In genomic region chr20:46689754-46690085, GRCh38 we compare ENCODE assay signal across 8 cellular contexts. TPM values are rescaled to one million over a fixed set of nuclear protein-coding genes. Genes with fewer than 3 reads are reported as not detected.
DNase-seq lines count a peak whose midpoint lies in the region; ATAC-seq, FAIRE-seq and TF ChIP-seq lines count a peak whose summit lies in the region.

No MANE protein-coding gene starts in this region.

- no peaks in the 10 kb centered on the region for H3K9me1 ChIP-seq in endothelial cell of umbilical vein (replicated peaks; ENCODE audit: control insufficient read depth, extremely low read depth, insufficient read depth, low read length)

- H3K9me2 ChIP-seq in PC-9 (ENCODE audit: insufficient read depth), result no peaks in the 10 kb centered on the region

- TF ChIP-seq CTCF in DND-41 (IDR thresholded peaks at IDR 0.05; ENCODE audit: borderline replicate concordance, extremely low read depth, low read length, poor library complexity, severe bottlenecking), result no peak
- TF ChIP-seq CTCF in PC-9 (conservative IDR thresholded peaks at IDR 0.05), result no peak
- no peak for TF ChIP-seq CTCF in endothelial cell of umbilical vein (IDR thresholded peaks at IDR 0.05; ENCODE audit: extremely low read depth in 1 of 2, insufficient read depth in 1 of 2, low read depth in 1 of 2, low read length in 2 of 2)
- no peak for TF ChIP-seq CTCF in ovary (IDR thresholded peaks at IDR 0.05)

- peak overlapping the region; percentile 82 for H3K9ac ChIP-seq in DND-41 (ENCODE audit: low read depth, low read length)
- peak overlapping the region; percentile 86 for H3K9ac ChIP-seq in endothelial cell of umbilical vein (replicated peaks; ENCODE audit: extremely low read depth, insufficient read depth, low read length)

- no peak for TF ChIP-seq EP300 in ovary (IDR thresholded peaks at IDR 0.05)

- TF ChIP-seq POLR2A in endothelial cell of umbilical vein (IDR thresholded peaks at IDR 0.05; ENCODE audit: low read depth, low read length), result peak; percentile 0
- TF ChIP-seq POLR2A in ovary (IDR thresholded peaks at IDR 0.05), result no peak

- H3K79me2 ChIP-seq in DND-41 (ENCODE audit: insufficient read depth, low read length) (peaks cover 47% of the 10 kb centered on the region), PC-9 (ENCODE audit: low read depth) (peaks cover 40% of the 10 kb centered on the region), endothelial cell of umbilical vein (ENCODE audit: control insufficient read depth, insufficient read depth, low read length) (peaks cover 33% of the 10 kb centered on the region)

- intact Hi-C loops in PC-9 (cut with micrococcal nuclease; ENCODE audit: unreplicated experiment), result no loop called here
- intact Hi-C loops in endothelial cell of umbilical vein (cut with micrococcal nuclease), result loop anchor here (1.0 to 10.0 kb wide), 7 partner anchors 20 to 1805 kb away; partner anchors contain the start of genes ELMO2, NCOA5, SLC2A10 and YWHAB
- intact Hi-C loops in ovary (cut with DNase I), result no loop called here

- H2AFZ ChIP-seq in DND-41 (ENCODE audit: low read depth, low read length) (peak overlapping the region; percentile 84), PC-9 (peak overlapping the region; percentile 90), endothelial cell of umbilical vein (ENCODE audit: low read depth, low read length) (peak overlapping the region; percentile 96)

- DNase-seq in DND-41, result no peak
- no peak for DNase-seq in PC-9
- DNase-seq in endothelial cell of umbilical vein (ENCODE audit: low read depth, low spot score), result no peak
- no peak for DNase-seq in ovary
- no peak for DNase-seq in stimulated activated CD4-positive, alpha-beta T cell treated with anti-CD3 and anti-CD28 coated beads, Interleukin-4, amount 100 ng/mL, for 24 hours

- H3K4me3 ChIP-seq in DND-41 (ENCODE audit: low read depth in 1 of 2, low read length in 2 of 2) (peak overlapping the region; percentile 68 to 73; a peak in 3 of 4 replicates), PC-9 (peak overlapping the region; percentile 64), endothelial cell of umbilical vein (replicated peaks in 1 of 3; ENCODE audit: insufficient read depth in 1 of 3, low read depth in 1 of 3, low read length in 3 of 3) (peak overlapping the region; percentile 48 to 91 (median 81)), ovary (peak overlapping the region; percentile 33)

- peaks cover 14% of the 10 kb centered on the region; the same call in 1 of the 2 replicates for H3F3A ChIP-seq in PC-9 (ENCODE audit: insufficient read depth, low read depth)

- FAIRE-seq in endothelial cell of umbilical vein (lab: Jason Lieb, UNC), result no peak

- H3K27me3 ChIP-seq in DND-41 (ENCODE audit: insufficient read depth, low read length, poor library complexity), result no peaks in the 10 kb centered on the region
- no peaks in the 10 kb centered on the region for H3K27me3 ChIP-seq in PC-9 (ENCODE audit: insufficient read depth, low read depth)
- no peaks in the 10 kb centered on the region for H3K27me3 ChIP-seq in endothelial cell of umbilical vein (ENCODE audit: control insufficient read depth in 2 of 2, insufficient read depth in 2 of 2, low read length in 2 of 2)
- H3K27me3 ChIP-seq in ovary, result no peaks in the 10 kb centered on the region

- H3K36me3 ChIP-seq in DND-41 (ENCODE audit: insufficient read depth, low read length), result peaks cover 26% of the 10 kb centered on the region
- peaks cover 12% of the 10 kb centered on the region; the same call in 1 of the 2 replicates for H3K36me3 ChIP-seq in PC-9 (ENCODE audit: low read depth)
- H3K36me3 ChIP-seq in endothelial cell of umbilical vein (ENCODE audit: control insufficient read depth in 2 of 2, extremely low read depth in 1 of 2, insufficient read depth in 2 of 2, low read length in 2 of 2), result peaks cover 2 to 5% of the 10 kb centered on the region in 2 experiments
- H3K36me3 ChIP-seq in ovary, result no peaks in the 10 kb centered on the region

- TSS peak; percentile 59 for BruUV-seq in PC-9 (replicated peaks; lab: Mats Ljungman, UMichigan)
- TSS peak; percentile 66 for BruUV-seq in endothelial cell of umbilical vein (replicated peaks; lab: Mats Ljungman, UMichigan)

- no peak for ATAC-seq in DND-41 (ENCODE audit: insufficient read depth, low read depth)
- ATAC-seq in HG02571 (IDR thresholded peaks at IDR 0.05; ENCODE audit: unreplicated experiment), result no peak
- ATAC-seq in HG02759 (IDR thresholded peaks at IDR 0.05; ENCODE audit: unreplicated experiment), result no peak
- ATAC-seq in GM21515 (IDR thresholded peaks at IDR 0.05; ENCODE audit: unreplicated experiment), result no peak

- POLR2A ChIA-PET in PC-9 (lab: Charles Lee; ENCODE audit: unreplicated experiment), result interaction anchor here (0.7 kb wide), 2 partner anchors 85 to 132 kb away, joined by 3 to 7 read pairs; no protein-coding TSS in a partner anchor
- POLR2A ChIA-PET in endothelial cell of umbilical vein (lab: Charles Lee), result interaction anchor here (1.3 to 2.0 kb wide), 2 partner anchors 21 to 131 kb away, joined by 3 to 4 read pairs; no protein-coding TSS in a partner anchor

- 0% methylated on average over 12 of the region's 12 CpGs for WGBS in ovary, 3 donors

- H3K4me2 ChIP-seq in DND-41 (ENCODE audit: insufficient read depth, low read length) (peak overlapping the region; percentile 63), PC-9 (peak overlapping the region; percentile 83), endothelial cell of umbilical vein (ENCODE audit: insufficient read depth, low read length) (peak overlapping the region; percentile 95)

- CTCF ChIA-PET in PC-9 (lab: Charles Lee), result no interaction called here
- CTCF ChIA-PET in endothelial cell of umbilical vein (lab: Charles Lee), result interaction anchor here (0.8 to 2.1 kb wide), 8 partner anchors 9 to 185 kb away, joined by 3 to 6 read pairs (median 4); no protein-coding TSS in a partner anchor

- dilution Hi-C loops in endothelial cell of umbilical vein (cut with MboI; ENCODE audit: extremely low pct_ligation_motif_present, low sequenced_read_pairs), result no loop called here

- H3K27ac ChIP-seq in DND-41 (ENCODE audit: low read length) (peak overlapping the region; percentile 85), PC-9 (peak overlapping the region; percentile 66), endothelial cell of umbilical vein (ENCODE audit: insufficient read depth, low read depth, low read length) (peak overlapping the region; percentile 46), ovary (peak overlapping the region in 1 of 2 donors; percentile 63)

- H3K4me1 ChIP-seq in DND-41 (ENCODE audit: insufficient read depth, low read length) (peaks cover 33% of the 10 kb centered on the region), PC-9 (replicated peaks; ENCODE audit: insufficient read depth) (peaks cover 26% of the 10 kb centered on the region), endothelial cell of umbilical vein (ENCODE audit: control insufficient read depth, extremely low read depth, insufficient read depth, low read length) (peaks cover 16% of the 10 kb centered on the region), ovary (ENCODE audit: insufficient read depth) (peaks cover 3% of the 10 kb centered on the region)

- H4K20me1 ChIP-seq in DND-41 (ENCODE audit: insufficient read depth, low read length), result peaks cover 38% of the 10 kb centered on the region; the same call in 1 of the 2 replicates
- 0 out of 2 replicates have a peak, but pooled peaks cover 3% of the 10 kb centered on the region for H4K20me1 ChIP-seq in PC-9 (ENCODE audit: insufficient read depth)
- peaks cover 2% of the 10 kb centered on the region for H4K20me1 ChIP-seq in endothelial cell of umbilical vein (replicated peaks; ENCODE audit: control insufficient read depth, extremely low read depth, insufficient read depth, low read length)

- H3K9me3 ChIP-seq in DND-41 (ENCODE audit: insufficient read depth, low read length, severe bottlenecking) (no peaks in the 10 kb centered on the region), PC-9 (ENCODE audit: insufficient read depth, low read depth) (no peaks in the 10 kb centered on the region), endothelial cell of umbilical vein (replicated peaks; ENCODE audit: control insufficient read depth, insufficient read depth, low read length) (no peaks in the 10 kb centered on the region), ovary (no peaks in the 10 kb centered on the region)

RNA-seq across cellular contexts. Expression of gene TP53RK, which starts 0.5 kb away (rescaled TPM):
- total RNA-seq in PC-9 (2021), result 9.9 and 10.4 TPM in 2 replicates
- 11.8 and 13.1 TPM in 2 replicates for total RNA-seq in endothelial cell of umbilical vein
- polyA plus RNA-seq in endothelial cell of umbilical vein, result 7.0 and 7.4 TPM in 2 replicates
- 7.0 and 7.8 TPM in 2 replicates for polyA plus RNA-seq in endothelial cell of umbilical vein (2011; cell fraction: cytosol; rRNA removed)
- polyA plus RNA-seq in endothelial cell of umbilical vein (2011; cell fraction: nucleus; rRNA removed), result 3.3 and 4.0 TPM in 2 replicates
- 13.1 and 16.2 TPM in 2 replicates for polyA plus RNA-seq in endothelial cell of umbilical vein (2012)
- 9.4 and 9.9 TPM in 2 replicates for polyA minus RNA-seq in endothelial cell of umbilical vein
- 8.6 TPM for polyA minus RNA-seq in endothelial cell of umbilical vein (2011; cell fraction: cytosol; rRNA and poly(A)+ RNA removed)
- 5.9 and 7.2 TPM in 2 replicates for polyA minus RNA-seq in endothelial cell of umbilical vein (2011; cell fraction: nucleus; rRNA and poly(A)+ RNA removed)
- total RNA-seq in ovary, result 10 to 100 TPM; 11.3 to 17.3 (median 13.4) TPM
- polyA plus RNA-seq in ovary, result 10 to 100 TPM in 1 of 2 donors, 1 to 10 TPM in 1; 7.7 to 17.5 TPM

RNA-seq across cellular contexts. Expression of gene SLC2A10, which starts 19.7 kb away (rescaled TPM):
- 28.6 and 33.6 TPM in 2 replicates for total RNA-seq in PC-9 (2021)
- total RNA-seq in endothelial cell of umbilical vein, result 11.1 and 11.2 TPM in 2 replicates
- polyA plus RNA-seq in endothelial cell of umbilical vein, result 13.6 and 14.9 TPM in 2 replicates
- 8.1 and 9.8 TPM in 2 replicates for polyA plus RNA-seq in endothelial cell of umbilical vein (2011; cell fraction: cytosol; rRNA removed)
- 11.1 and 13.2 TPM in 2 replicates for polyA plus RNA-seq in endothelial cell of umbilical vein (2011; cell fraction: nucleus; rRNA removed)
- polyA plus RNA-seq in endothelial cell of umbilical vein (2012), result 6.3 and 10.2 TPM in 2 replicates
- 22.6 and 27.6 TPM in 2 replicates for polyA minus RNA-seq in endothelial cell of umbilical vein
- polyA minus RNA-seq in endothelial cell of umbilical vein (2011; cell fraction: cytosol; rRNA and poly(A)+ RNA removed), result not detected
- 10.2 and 11.9 TPM in 2 replicates for polyA minus RNA-seq in endothelial cell of umbilical vein (2011; cell fraction: nucleus; rRNA and poly(A)+ RNA removed)
- 10 to 100 TPM in 5 of 7 donors, 1 to 10 TPM in 2; 7.3 to 27.7 (median 15.1) TPM for total RNA-seq in ovary
- polyA plus RNA-seq in ovary, result 10 to 100 TPM; 11.0 to 18.4 TPM

RNA-seq across cellular contexts. Expression of gene SLC13A3, which starts 38.5 kb away (rescaled TPM):
- total RNA-seq in PC-9 (2021) (6.0 and 9.1 TPM in 2 replicates), endothelial cell of umbilical vein (0.09 and 0.40 TPM in 2 replicates), ovary (1 to 10 TPM in 6 of 7 donors, under 1 TPM in 1; 0.36 to 6.1 (median 4.6) TPM)
- polyA plus RNA-seq in endothelial cell of umbilical vein (0.11 and 0.37 TPM in 2 replicates), ovary (1 to 10 TPM; 1.3 to 7.1 TPM)
- polyA plus RNA-seq in endothelial cell of umbilical vein (2011; cell fraction: cytosol; rRNA removed), result 0.37 and 0.39 TPM in 2 replicates
- 0.59 and 0.99 TPM in 2 replicates for polyA plus RNA-seq in endothelial cell of umbilical vein (2011; cell fraction: nucleus; rRNA removed)
- polyA plus RNA-seq in endothelial cell of umbilical vein (2012), result 0.92 and 1.5 TPM in 2 replicates
- polyA minus RNA-seq in endothelial cell of umbilical vein, result 0.51 and 1.2 TPM in 2 replicates
- polyA minus RNA-seq in endothelial cell of umbilical vein (2011; cell fraction: cytosol; rRNA and poly(A)+ RNA removed), result not detected
- 0.67 and 0.82 TPM in 2 replicates for polyA minus RNA-seq in endothelial cell of umbilical vein (2011; cell fraction: nucleus; rRNA and poly(A)+ RNA removed)
